9 cellular contexts compared by ENCODE assay signal in genomic region chr10:25725917-25726716, GRCh38.
DNase-seq lines count a peak whose midpoint lies in the region; ATAC-seq and TF ChIP-seq lines count a peak whose summit lies in the region.
"Had no signal": no experiment of that assay in that cellular context is flagged by ENCODE, and none has a peak within 500 bp of the region (broad histone marks: within the 10 kb centered on the region; RNA-seq: fewer than 3 reads in every experiment).

No MANE protein-coding gene starts in this region.

- BruUV-seq in OCI-LY7 (replicated peaks; lab: Mats Ljungman, UMichigan), result no TSS peak

- H3K27me3 ChIP-seq in KMS-11 (ENCODE audit: insufficient read depth, low read depth), result no peaks in the 10 kb centered on the region

- no peak overlapping the region for H3K9ac ChIP-seq in KMS-11

- peaks cover 8% of the 10 kb centered on the region for H3K27me3 Mint-ChIP-seq in activated T-cell treated with anti-CD3 and anti-CD28 coated beads, Interleukin-2, amount 50 U/mL, for 72 hours (ENCODE audit: low read depth)
- peaks cover 15% of the 10 kb centered on the region for H3K27me3 Mint-ChIP-seq in activated T-cell treated with anti-CD3 and anti-CD28 coated beads, Interleukin-2, amount 50 U/mL, for 24 hours
- H3K27me3 Mint-ChIP-seq: central memory CD8-positive, alpha-beta T cell had no signal

- H3K27ac ChIP-seq in KMS-11, result no peak overlapping the region
- no peak overlapping the region for H3K27ac ChIP-seq in OCI-LY7 (ENCODE audit: low read depth, low read length, poor library complexity, severe bottlenecking)

- H2AFZ ChIP-seq in KMS-11 (ENCODE audit: low read depth) (peak overlapping the region; percentile 7; the same call in 1 of the 2 replicates), OCI-LY7 (ENCODE audit: low read length) (no peak overlapping the region)

- no peak overlapping the region for H3K4me3 ChIP-seq in KMS-11 (IDR thresholded peaks at IDR 0.05; ENCODE audit: insufficient read depth, low read depth, low read length)
- no peak overlapping the region for H3K4me3 ChIP-seq in OCI-LY7 (ENCODE audit: low read depth, low read length, poor library complexity, severe bottlenecking)

- intact Hi-C loops in OCI-LY7 (cut with micrococcal nuclease; ENCODE audit: unreplicated experiment), result loop anchor here (1.0 kb wide), 1 partner anchor 149 kb away; no protein-coding TSS in a partner anchor

- no peaks in the 10 kb centered on the region for H3K4me1 ChIP-seq in KMS-11 (ENCODE audit: low read depth, poor library complexity, severe bottlenecking)
- H3K4me1 ChIP-seq in OCI-LY7 (ENCODE audit: insufficient read depth, low read length, poor library complexity, severe bottlenecking), result no peaks in the 10 kb centered on the region

- no peaks in the 10 kb centered on the region for H3K9me3 ChIP-seq in OCI-LY7 (ENCODE audit: low read length)

- CTCF ChIA-PET in OCI-LY7 (lab: Charles Lee; ENCODE audit: unreplicated experiment), result no interaction called here

- H3K4me1 Mint-ChIP-seq in activated T-cell treated with anti-CD3 and anti-CD28 coated beads, Interleukin-2, amount 50 U/mL, for 72 hours (ENCODE audit: low read depth), result no peaks in the 10 kb centered on the region
- H3K4me1 Mint-ChIP-seq in activated T-cell treated with anti-CD3 and anti-CD28 coated beads, Interleukin-2, amount 50 U/mL, for 24 hours (ENCODE audit: low read depth), result no peaks in the 10 kb centered on the region

- no peak overlapping the region for H3K4me3 Mint-ChIP-seq in activated T-cell treated with anti-CD3 and anti-CD28 coated beads, Interleukin-2, amount 50 U/mL, for 72 hours
- no peak overlapping the region for H3K4me3 Mint-ChIP-seq in activated T-cell treated with anti-CD3 and anti-CD28 coated beads, Interleukin-2, amount 50 U/mL, for 24 hours
- H3K4me3 Mint-ChIP-seq: central memory CD8-positive, alpha-beta T cell had no signal

- POLR2A ChIA-PET in OCI-LY7 (lab: Charles Lee), result interaction anchor here (0.8 kb wide), 1 partner anchor 25 kb away, joined by 3 read pairs; no protein-coding TSS in a partner anchor

- TF ChIP-seq CTCF in KMS-11 (conservative IDR thresholded peaks at IDR 0.05; ENCODE audit: low read depth, low read length) (peak; percentile 81), OCI-LY7 (conservative IDR thresholded peaks at IDR 0.05; ENCODE audit: low read length) (peak; percentile 91)

- H3K27ac Mint-ChIP-seq in activated T-cell treated with anti-CD3 and anti-CD28 coated beads, Interleukin-2, amount 50 U/mL, for 72 hours, result no peak overlapping the region
- H3K27ac Mint-ChIP-seq in activated T-cell treated with anti-CD3 and anti-CD28 coated beads, Interleukin-2, amount 50 U/mL, for 24 hours, result no peak overlapping the region

- no peaks in the 10 kb centered on the region for H3K36me3 ChIP-seq in KMS-11 (ENCODE audit: insufficient read depth)
- H3K36me3 ChIP-seq in OCI-LY7 (ENCODE audit: insufficient read depth, low read length), result no peaks in the 10 kb centered on the region

- H3K4me2 ChIP-seq in KMS-11 (no peak overlapping the region), OCI-LY7 (ENCODE audit: low read length) (no peak overlapping the region)

- no peaks in the 10 kb centered on the region for H3K9me3 Mint-ChIP-seq in activated T-cell treated with anti-CD3 and anti-CD28 coated beads, Interleukin-2, amount 50 U/mL, for 72 hours
- no peaks in the 10 kb centered on the region for H3K9me3 Mint-ChIP-seq in activated T-cell treated with anti-CD3 and anti-CD28 coated beads, Interleukin-2, amount 50 U/mL, for 24 hours
- H3K9me3 Mint-ChIP-seq: central memory CD8-positive, alpha-beta T cell had no signal

- no peaks in the 10 kb centered on the region for H3K9me2 ChIP-seq in OCI-LY7 (ENCODE audit: insufficient read depth, low read length)

- no peaks in the 10 kb centered on the region for H3K36me3 Mint-ChIP-seq in activated T-cell treated with anti-CD3 and anti-CD28 coated beads, Interleukin-2, amount 50 U/mL, for 72 hours (ENCODE audit: insufficient read depth in 2 of 2)
- H3K36me3 Mint-ChIP-seq in activated T-cell treated with anti-CD3 and anti-CD28 coated beads, Interleukin-2, amount 50 U/mL, for 24 hours (ENCODE audit: low read depth), result no peaks in the 10 kb centered on the region

- peak; percentile 14 to 31 for DNase-seq in activated T-cell treated with anti-CD3 and anti-CD28 coated beads, Interleukin-2, amount 50 U/mL, for 72 hours
- DNase-seq in activated T-cell treated with anti-CD3 and anti-CD28 coated beads, Interleukin-2, amount 50 U/mL, for 24 hours, result no peak
- DNase-seq in OCI-LY7 (ENCODE audit: low spot score) (peak; percentile 65), dermis blood vessel endothelial cell (peak; percentile 66), middle frontal gyrus (ENCODE audit: extremely low spot score, low spot score) (peak; percentile 30)

- no peaks in the 10 kb centered on the region for H4K20me1 ChIP-seq in KMS-11 (ENCODE audit: insufficient read depth)
- H4K20me1 ChIP-seq in OCI-LY7 (ENCODE audit: insufficient read depth, low read length), result no peaks in the 10 kb centered on the region

- no peak for ATAC-seq in activated T-cell treated with anti-CD3 and anti-CD28 coated beads, Interleukin-2, amount 50 U/mL, for 72 hours (replicated peaks in 1 of 2)
- peak; percentile 86 for ATAC-seq in GM21529 (IDR thresholded peaks at IDR 0.05; ENCODE audit: unreplicated experiment)
- no peak for ATAC-seq in GM21786 (IDR thresholded peaks at IDR 0.05; ENCODE audit: unreplicated experiment)

- H3K79me2 ChIP-seq in KMS-11 (ENCODE audit: insufficient read depth, low read depth) (no peaks in the 10 kb centered on the region), OCI-LY7 (ENCODE audit: insufficient read depth, low read depth, low read length) (no peaks in the 10 kb centered on the region)
